8 cellular contexts compared by ENCODE assay signal in the genomic region with DNA sequence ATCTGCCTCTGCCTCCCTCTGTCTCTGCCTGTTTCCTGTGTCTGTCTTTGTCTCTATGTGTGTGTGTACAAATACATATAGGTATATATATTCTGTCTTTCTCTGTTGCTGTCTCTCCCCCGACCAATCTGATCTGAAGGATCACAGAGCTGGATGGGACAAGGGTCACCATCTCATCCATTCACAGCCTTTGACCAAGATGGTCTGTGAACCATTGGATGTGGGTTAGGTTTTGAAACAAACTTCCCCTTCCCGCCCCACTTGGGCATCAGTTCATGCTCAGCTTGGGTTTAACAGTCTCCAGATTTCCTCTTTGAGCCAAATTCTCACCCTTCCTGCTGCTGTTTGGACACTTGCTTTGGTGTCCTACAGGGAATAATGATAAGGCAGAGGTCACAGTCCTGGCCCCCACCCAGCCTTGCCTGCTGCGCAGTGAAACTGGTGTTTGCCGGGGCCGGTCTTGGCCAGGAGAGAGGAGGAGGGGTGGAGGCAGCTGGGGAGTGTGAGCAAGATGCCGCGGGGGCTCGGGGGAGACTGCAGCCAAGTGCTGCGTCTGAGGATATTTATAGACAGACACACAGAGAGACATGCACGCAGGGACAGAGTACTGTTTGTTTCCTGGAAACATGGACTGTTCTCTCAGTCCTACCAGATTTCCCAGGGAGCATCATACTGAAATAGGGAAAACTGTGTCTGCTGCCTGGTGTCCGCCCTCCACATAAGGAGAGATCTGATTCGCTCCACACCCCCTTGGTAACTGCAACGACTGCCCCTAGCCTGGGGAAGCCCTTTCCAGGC. TPM values are rescaled to one million over a fixed set of nuclear protein-coding genes. Genes with fewer than 3 reads are reported as not detected.
A peak's percentile ranks its signal among the peaks of the same experiment; 100 is the strongest.
DNase-seq lines count a peak whose midpoint lies in the region; ATAC-seq and TF ChIP-seq lines count a peak whose summit lies in the region.

No MANE protein-coding gene starts in this region.

- no peak overlapping the region; the same call in 1 of the 2 replicates for H3K9ac ChIP-seq in DND-41 (ENCODE audit: low read depth, low read length)

- ATAC-seq in DND-41 (ENCODE audit: insufficient read depth, low read depth): peak; percentile 42; the same call in 2 of the 3 replicates
- no peak for ATAC-seq in GM21447 (IDR thresholded peaks at IDR 0.05; ENCODE audit: unreplicated experiment)
- no peak for ATAC-seq in HG03175 (IDR thresholded peaks at IDR 0.05; ENCODE audit: unreplicated experiment)

- no peaks in the 10 kb centered on the region for H3K27me3 Mint-ChIP-seq in activated naive CD8-positive, alpha-beta T cell treated with anti-CD3 and anti-CD28 coated beads for 36 hours
- peaks cover 9% of the 10 kb centered on the region for H3K27me3 Mint-ChIP-seq in glutamatergic neuron (ENCODE audit: unreplicated experiment)

- no peaks in the 10 kb centered on the region for H4K20me1 ChIP-seq in DND-41 (ENCODE audit: insufficient read depth, low read length)

- no peaks in the 10 kb centered on the region for H3K79me2 ChIP-seq in DND-41 (ENCODE audit: insufficient read depth, low read length)

- H3K27ac Mint-ChIP-seq in activated naive CD8-positive, alpha-beta T cell treated with anti-CD3 and anti-CD28 coated beads for 36 hours: peak overlapping the region; percentile 86
- H3K27ac Mint-ChIP-seq in glutamatergic neuron (ENCODE audit: unreplicated experiment): peak overlapping the region; percentile 93

- H3K9me3 ChIP-seq in DND-41 (ENCODE audit: insufficient read depth, low read length, severe bottlenecking): no peaks in the 10 kb centered on the region

- TF ChIP-seq CTCF in DND-41 (IDR thresholded peaks at IDR 0.05; ENCODE audit: borderline replicate concordance, extremely low read depth, low read length, poor library complexity, severe bottlenecking) (no peak), glutamatergic neuron (IDR thresholded peaks at IDR 0.05; ENCODE audit: partially characterized antibody, unreplicated experiment) (no peak)

- no peaks in the 10 kb centered on the region for H3K36me3 Mint-ChIP-seq in activated naive CD8-positive, alpha-beta T cell treated with anti-CD3 and anti-CD28 coated beads for 36 hours
- H3K36me3 Mint-ChIP-seq in glutamatergic neuron (ENCODE audit: unreplicated experiment): no peaks in the 10 kb centered on the region

- H3K4me2 ChIP-seq in DND-41 (ENCODE audit: insufficient read depth, low read length): no peak overlapping the region

- H3K27me3 ChIP-seq in DND-41 (ENCODE audit: insufficient read depth, low read length, poor library complexity): no peaks in the 10 kb centered on the region

- H3K9me3 Mint-ChIP-seq in activated naive CD8-positive, alpha-beta T cell treated with anti-CD3 and anti-CD28 coated beads for 36 hours: no peaks in the 10 kb centered on the region
- H3K9me3 Mint-ChIP-seq in glutamatergic neuron (ENCODE audit: unreplicated experiment): peaks cover 13% of the 10 kb centered on the region

- H3K4me1 ChIP-seq in DND-41 (ENCODE audit: insufficient read depth, low read length): peaks cover 43% of the 10 kb centered on the region

- no peak overlapping the region for H3K4me3 ChIP-seq in DND-41 (ENCODE audit: low read depth in 1 of 2, low read length in 2 of 2)

- H2AFZ ChIP-seq in DND-41 (ENCODE audit: low read depth, low read length): no peak overlapping the region

- H3K27ac ChIP-seq in DND-41 (ENCODE audit: low read length): peak overlapping the region; percentile 19

- H3K4me1 Mint-ChIP-seq in activated naive CD8-positive, alpha-beta T cell treated with anti-CD3 and anti-CD28 coated beads for 36 hours: peaks cover 70% of the 10 kb centered on the region
- H3K4me1 Mint-ChIP-seq in glutamatergic neuron (ENCODE audit: low read depth, unreplicated experiment): peaks cover 66% of the 10 kb centered on the region

- no peaks in the 10 kb centered on the region for H3K36me3 ChIP-seq in DND-41 (ENCODE audit: insufficient read depth, low read length)

- peak overlapping the region; percentile 55 for H3K4me3 Mint-ChIP-seq in activated naive CD8-positive, alpha-beta T cell treated with anti-CD3 and anti-CD28 coated beads for 36 hours
- peak overlapping the region; percentile 72 for H3K4me3 Mint-ChIP-seq in glutamatergic neuron (ENCODE audit: unreplicated experiment)

- DNase-seq in DND-41 (no peak), NCI-H1092 treated with DMSO at 0.1 percent for 48 hours (lab: John Stamatoyannopoulos, UW) (peak; percentile 90), glutamatergic neuron (peak; percentile 67), occipital lobe (lab: John Stamatoyannopoulos, UW) (peak; percentile 92), T-helper 9 cell (no peak)
- no peak for DNase-seq in activated naive CD8-positive, alpha-beta T cell treated with anti-CD3 and anti-CD28 coated beads for 36 hours

RNA-seq across cellular contexts. Expression of a gene that starts 27.0 kb away (rescaled TPM):
- total RNA-seq in activated naive CD8-positive, alpha-beta T cell treated with anti-CD3 and anti-CD28 coated beads for 36 hours: 10 to 100 TPM; 74.7 to 81.2 TPM
- total RNA-seq in glutamatergic neuron (ENCODE audit: unreplicated experiment) (88.6 TPM), occipital lobe (13.9 TPM)

RNA-seq across cellular contexts. Expression of a gene that starts 48.8 kb away (rescaled TPM):
- under 1 TPM; 0.21 to 0.56 TPM for total RNA-seq in activated naive CD8-positive, alpha-beta T cell treated with anti-CD3 and anti-CD28 coated beads for 36 hours
- total RNA-seq in glutamatergic neuron (ENCODE audit: unreplicated experiment): 0.10 TPM
- not detected for total RNA-seq in occipital lobe

Comparison
In these comparisons a context has a peak if more than half of its experiments do, and no peak if none do; other contexts are left out.
1. DNase-seq: peak in NCI-H1092 treated with DMSO at 0.1 percent for 48 hours (single experiment), glutamatergic neuron (single experiment) and occipital lobe (single experiment); none in DND-41 (single experiment), activated naive CD8-positive, alpha-beta T cell treated with anti-CD3 and anti-CD28 coated beads for 36 hours (single experiment) and T-helper 9 cell (single experiment).